Comparison of ENCODE assay signal across 1 cellular context in genomic region chr19:48635966-48636858, GRCh38.
TF ChIP-seq lines count a peak whose summit lies in the region.

No MANE protein-coding gene starts in this region.

TF ChIP-seq in SK-N-SH, 30 proteins besides CTCF, POLR2A, EP300 and RAD21 (continued from another document):
- TF ChIP-seq USF1 (IDR thresholded peaks at IDR 0.05; ENCODE audit: borderline replicate concordance, low read depth), result no peak
- TF ChIP-seq POLR2AphosphoS5 (IDR thresholded peaks at IDR 0.05; ENCODE audit: low read depth, low read length), result no peak
